In the genomic region with DNA sequence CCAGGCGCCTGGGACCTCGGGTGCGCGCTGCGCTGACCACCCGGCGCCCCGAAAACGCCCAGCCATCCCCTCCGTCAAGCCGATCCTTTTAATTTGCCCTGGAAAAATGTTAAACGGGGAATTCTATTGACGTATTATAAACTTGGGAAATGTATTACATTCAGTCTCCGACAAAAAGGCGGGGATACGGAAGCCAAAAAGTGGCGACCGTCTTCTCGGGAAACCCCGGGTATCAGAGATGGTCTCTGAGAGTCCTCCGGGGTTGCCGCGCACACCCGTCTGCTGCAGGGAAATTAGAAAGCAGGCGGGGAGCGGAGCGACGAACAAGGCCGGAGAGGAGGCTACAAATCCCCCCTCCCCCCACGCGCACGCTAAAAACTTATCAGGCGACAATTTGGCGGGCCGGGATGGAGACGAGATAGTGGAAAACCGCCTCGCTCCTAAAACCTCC, we compare ENCODE assay signal across 9 cellular contexts. TPM values are rescaled to one million over a fixed set of nuclear protein-coding genes. Genes with fewer than 3 reads are reported as not detected.
DNase-seq lines count a peak whose midpoint lies in the region; TF ChIP-seq lines count a peak whose summit lies in the region.
"Had no signal": no experiment of that assay in that cellular context is flagged by ENCODE, and none has a peak within 500 bp of the region (broad histone marks: within the 10 kb centered on the region; RNA-seq: fewer than 3 reads in every experiment).

No MANE protein-coding gene starts in this region.

- H3K79me2 ChIP-seq in fibroblast of lung (ENCODE audit: control insufficient read depth, insufficient read depth, low read length): no peaks in the 10 kb centered on the region

- peak overlapping the region; percentile 43 to 63 (median 56) for H3K4me3 ChIP-seq in fibroblast of lung (replicated peaks in 1 of 4; ENCODE audit: control extremely low read depth in 1 of 4, insufficient read depth in 1 of 4, low read depth in 3 of 4, low read length in 4 of 4)

- peaks cover 2% of the 10 kb centered on the region for H3K27me3 ChIP-seq in fibroblast of lung (ENCODE audit: control insufficient read depth, insufficient read depth, low read length)

- no peaks in the 10 kb centered on the region for H4K20me1 ChIP-seq in fibroblast of lung (ENCODE audit: control insufficient read depth, extremely low read depth, insufficient read depth, low read length)

- no peak overlapping the region for H3K27ac ChIP-seq in fibroblast of lung (ENCODE audit: insufficient read depth, low read length)

- H3K9me3 ChIP-seq in fibroblast of lung (ENCODE audit: control insufficient read depth, insufficient read depth, low read depth, low read length): no peaks in the 10 kb centered on the region

- no peaks in the 10 kb centered on the region for H3K36me3 ChIP-seq in fibroblast of lung (ENCODE audit: control insufficient read depth, insufficient read depth, low read length)

- H3K27me3 Mint-ChIP-seq in progenitor cell of endocrine pancreas: no peaks in the 10 kb centered on the region

- H3K4me1 ChIP-seq in fibroblast of lung (ENCODE audit: control insufficient read depth, extremely low read depth, insufficient read depth, low read length): peaks cover 4% of the 10 kb centered on the region

- H3K9me3 Mint-ChIP-seq in progenitor cell of endocrine pancreas (ENCODE audit: low read depth): no peaks in the 10 kb centered on the region
- H3K9me3 Mint-ChIP-seq: IgD-negative memory B cell had no signal

- H2AFZ ChIP-seq in fibroblast of lung (ENCODE audit: low read length): peak overlapping the region; percentile 45

- in situ Hi-C loops in G401 (cut with HindIII; ENCODE audit: low sequenced_read_pairs): no loop called here

- H3K4me1 Mint-ChIP-seq in progenitor cell of endocrine pancreas (ENCODE audit: low read depth): peaks cover 44% of the 10 kb centered on the region

- H3K36me3 Mint-ChIP-seq in progenitor cell of endocrine pancreas (ENCODE audit: insufficient read depth): peaks cover 3% of the 10 kb centered on the region
- H3K36me3 Mint-ChIP-seq: IgD-negative memory B cell had no signal

- peak overlapping the region; percentile 85 for H3K4me2 ChIP-seq in fibroblast of lung (ENCODE audit: extremely low read depth, insufficient read depth, low read length)

- H3K27ac Mint-ChIP-seq in progenitor cell of endocrine pancreas: peak overlapping the region; percentile 98
- H3K27ac Mint-ChIP-seq: IgD-negative memory B cell had no signal

- H3K9ac ChIP-seq in fibroblast of lung (ENCODE audit: insufficient read depth, low read length): no peak overlapping the region

- H3K4me3 Mint-ChIP-seq in progenitor cell of endocrine pancreas (ENCODE audit: low read depth): peak overlapping the region; percentile 99

- no peak for TF ChIP-seq CTCF in fibroblast of lung (conservative IDR thresholded peaks at IDR 0.05 in 1 of 2, IDR thresholded peaks at IDR 0.05 in 1 of 2; ENCODE audit: low read depth in 1 of 2, low read length in 2 of 2)
- no peak for TF ChIP-seq CTCF in progenitor cell of endocrine pancreas (IDR thresholded peaks at IDR 0.05; ENCODE audit: unreplicated experiment)

- DNase-seq in G401 (ENCODE audit: low spot score): peak; percentile 23
- DNase-seq in RPMI7951 (ENCODE audit: low read depth): peak; percentile 34
- DNase-seq in fibroblast of lung (ENCODE audit: low read depth in 2 of 2): peak; percentile 15 to 21
- DNase-seq in progenitor cell of endocrine pancreas (ENCODE audit: low spot score, unreplicated experiment): peak; percentile 13
- DNase-seq in central memory CD4-positive, alpha-beta T cell: no peak
- DNase-seq in NCI-H226: no peak
- DNase-seq in T-helper 9 cell: no peak
- no peak for DNase-seq in activated gamma-delta T cell (lab: John Stamatoyannopoulos, UW)

RNA-seq across cellular contexts. Expression of gene SALL4, which starts 1.5 kb away (rescaled TPM):
- 48.8 and 55.8 TPM in 2 replicates for total RNA-seq in G401 (2014; rRNA removed; shearing (Covaris generic))
- 2.3 and 2.5 TPM in 2 replicates for total RNA-seq in RPMI7951 (2014; rRNA removed; shearing (Covaris generic))
- 0.51 and 1.5 TPM in 2 replicates for total RNA-seq in fibroblast of lung
- 0.15 and 0.32 TPM in 2 replicates for polyA plus RNA-seq in fibroblast of lung
- 0.02 and 0.15 TPM in 2 replicates for polyA plus RNA-seq in fibroblast of lung (2012)
- polyA minus RNA-seq in fibroblast of lung (ENCODE audit: low replicate concordance): 0.82 TPM in 1 of 2 replicates, not detected in the other
- 156 and 178 TPM in 2 replicates for total RNA-seq in progenitor cell of endocrine pancreas
- polyA plus RNA-seq: IgD-negative memory B cell had no signal

RNA-seq across cellular contexts. Expression of gene ATP9A, which starts 32.6 kb away (rescaled TPM):
- total RNA-seq in G401 (2014; rRNA removed; shearing (Covaris generic)): 12.6 and 15.7 TPM in 2 replicates
- total RNA-seq in RPMI7951 (2014; rRNA removed; shearing (Covaris generic)): 18.7 and 19.9 TPM in 2 replicates
- total RNA-seq in fibroblast of lung (53.7 and 96.3 TPM in 2 replicates), progenitor cell of endocrine pancreas (81.2 and 88.1 TPM in 2 replicates)
- polyA plus RNA-seq in fibroblast of lung: 23.3 and 28.3 TPM in 2 replicates
- 24.5 and 25.4 TPM in 2 replicates for polyA plus RNA-seq in fibroblast of lung (2012)
- polyA minus RNA-seq in fibroblast of lung (ENCODE audit: low replicate concordance): 68.6 and 96.0 TPM in 2 replicates

Comparison
In these comparisons a context has a peak if more than half of its experiments do, and no peak if none do; other contexts are left out.
1. DNase-seq: peak in G401 (single experiment), RPMI7951 (single experiment), fibroblast of lung (2 of 2) and progenitor cell of endocrine pancreas (single experiment); none in central memory CD4-positive, alpha-beta T cell (single experiment), NCI-H226 (single experiment), T-helper 9 cell (single experiment) and activated gamma-delta T cell (single experiment).
2. RNA of gene SALL4, which starts 1.5 kb away (total RNA-seq): 156 to 178 TPM in progenitor cell of endocrine pancreas and 48.8 to 55.8 TPM in G401; 2.3 to 2.5 TPM in RPMI7951 and 0.51 to 1.5 TPM in fibroblast of lung; every median in the first group is over 10 times any median in the second.